Comparison of ENCODE assay signal across 18 cellular contexts in the genomic region with DNA sequence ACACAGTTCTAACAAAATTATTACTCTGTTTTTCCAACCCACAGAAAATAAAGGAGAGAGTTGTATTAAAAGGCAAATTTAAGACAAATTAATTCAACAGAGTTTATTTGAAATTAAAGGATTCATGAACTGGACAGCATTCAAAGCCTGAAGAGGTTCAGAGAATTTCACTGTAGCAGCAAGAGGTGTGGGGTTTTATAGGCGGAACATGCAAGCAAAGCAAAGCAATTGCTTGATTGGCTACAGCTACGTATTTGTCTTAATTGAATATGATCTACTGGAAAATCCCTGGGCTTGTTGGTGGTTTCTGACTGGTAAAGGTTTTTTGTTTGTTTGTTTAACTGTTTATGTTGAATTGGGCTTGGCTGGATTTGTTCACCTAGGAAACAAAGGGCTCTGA.
A peak's percentile ranks its signal among the peaks of the same experiment; 100 is the strongest.
DNase-seq lines count a peak whose midpoint lies in the region; ATAC-seq and TF ChIP-seq lines count a peak whose summit lies in the region.
"Had no signal": no experiment of that assay in that cellular context is flagged by ENCODE, and none has a peak within 500 bp of the region (broad histone marks: within the 10 kb centered on the region; RNA-seq: fewer than 3 reads in every experiment).

No MANE protein-coding gene starts in this region.

- H2BK5ac ChIP-seq in mesendoderm (ENCODE audit: low read length), result no peak overlapping the region

- no peak overlapping the region for H2BK15ac ChIP-seq in mesendoderm (replicated peaks; ENCODE audit: low read depth)

- no peaks in the 10 kb centered on the region for H3K79me1 ChIP-seq in mesendoderm (ENCODE audit: low read length)

- ATAC-seq in HG02623 (IDR thresholded peaks at IDR 0.05; ENCODE audit: unreplicated experiment), result peak; percentile 5
- ATAC-seq in HG03520 (IDR thresholded peaks at IDR 0.05; ENCODE audit: unreplicated experiment), result peak; percentile 2
- ATAC-seq: Right ventricle myocardium inferior had no signal

- peak overlapping the region; percentile 28 for H2BK120ac ChIP-seq in mesendoderm (ENCODE audit: low read depth, low read length)

- H3K79me2 ChIP-seq in mesendoderm (ENCODE audit: control insufficient read depth, insufficient read depth, low read length), result no peaks in the 10 kb centered on the region

- no peak overlapping the region for H4K8ac ChIP-seq in mesendoderm (ENCODE audit: low read depth, low read length)

- no peak overlapping the region for H2AK5ac ChIP-seq in mesendoderm (ENCODE audit: low read length)

- peaks cover 0 to 13% of the 10 kb centered on the region in 2 donors for H3K4me1 ChIP-seq in right atrium auricular region
- H3K4me1 ChIP-seq in left ventricle myocardium inferior, result peaks cover 11% of the 10 kb centered on the region
- peaks cover 7% of the 10 kb centered on the region for H3K4me1 ChIP-seq in mesendoderm (ENCODE audit: control insufficient read depth, low read depth, low read length)
- no peaks in the 10 kb centered on the region for H3K4me1 ChIP-seq in prostate gland (replicated peaks)

- no peak overlapping the region for H4K5ac ChIP-seq in mesendoderm (ENCODE audit: low read length)

- H3K4ac ChIP-seq in mesendoderm (ENCODE audit: low read depth, low read length), result no peak overlapping the region

- intact Hi-C loops in left ventricle myocardium inferior (cut with micrococcal nuclease), result no loop called here
- intact Hi-C loops in prostate gland (cut with DNase I), result no loop called here

- H3K36me3 ChIP-seq in right atrium auricular region (peaks cover 9% of the 10 kb centered on the region), left ventricle myocardium inferior (no peaks in the 10 kb centered on the region), mesendoderm (ENCODE audit: control insufficient read depth, insufficient read depth, low read length) (no peaks in the 10 kb centered on the region), prostate gland (no peaks in the 10 kb centered on the region)

- WGBS in mesendoderm (ENCODE audit: extremely low coverage, insufficient coverage, low lambda C conversion rate), result no CpG with 5 or more reads among the region's 2 CpGs
- 97% methylated on average over 2 of the region's 2 CpGs for WGBS in prostate gland

- H3K18ac ChIP-seq in mesendoderm (ENCODE audit: low read length), result no peak overlapping the region

- H3K9ac ChIP-seq in mesendoderm (ENCODE audit: low read length), result no peak overlapping the region

- H3K27ac ChIP-seq in right atrium auricular region (peak overlapping the region; percentile 71 to 93), left ventricle myocardium inferior (replicated peaks) (no peak overlapping the region), mesendoderm (ENCODE audit: low read depth, low read length) (no peak overlapping the region), prostate gland (no peak overlapping the region)
- H3K27ac ChIP-seq: 22Rv1 had no signal

- no peak overlapping the region for H3K4me2 ChIP-seq in mesendoderm (ENCODE audit: low read length)

- no peak overlapping the region for H3K23ac ChIP-seq in mesendoderm (ENCODE audit: low read length)

- no peak for TF ChIP-seq CTCF in right atrium auricular region (IDR thresholded peaks at IDR 0.05)
- no peak for TF ChIP-seq CTCF in left ventricle myocardium inferior (IDR thresholded peaks at IDR 0.05; ENCODE audit: borderline replicate concordance)
- no peak for TF ChIP-seq CTCF in prostate gland (IDR thresholded peaks at IDR 0.05)

- no peak for DNase-seq in right atrium auricular region (ENCODE audit: low spot score)
- no peak for DNase-seq in left ventricle myocardium inferior
- DNase-seq in mesendoderm, result no peak
- no peak for DNase-seq in activated CD4-positive, CD25-positive, alpha-beta regulatory T cell treated with anti-CD3 and anti-CD28 coated beads, Interleukin-2, amount 50 U/mL, for 72 hours
- no peak for DNase-seq in activated gamma-delta T cell (lab: John Stamatoyannopoulos, UW)
- no peak for DNase-seq in prostate gland (ENCODE audit: low spot score)
- DNase-seq: DMS 273 treated with DMSO at 0.1 percent for 48 hours; GDM1; H7; NCI-H1092 treated with DMSO at 0.1 percent for 48 hours; NCI-H2081; NCI-H2171 treated with DMSO at 0.1 percent for 48 hours; NCI-H446 treated with DMSO at 0.1 percent for 48 hours; NK-92 treated with Interleukin-12 subunit alpha and Interleukin-12 subunit beta, amount 100 ng/mL, for 24 hours had no signal

- no peak for TF ChIP-seq POLR2A in prostate gland (IDR thresholded peaks at IDR 0.05)

- H3K9me3 ChIP-seq in right atrium auricular region (no peaks in the 10 kb centered on the region), left ventricle myocardium inferior (replicated peaks) (peaks cover 5% of the 10 kb centered on the region), prostate gland (no peaks in the 10 kb centered on the region)

- no peaks in the 10 kb centered on the region for H3K27me3 ChIP-seq in right atrium auricular region
- H3K27me3 ChIP-seq in left ventricle myocardium inferior (ENCODE audit: low read depth), result no peaks in the 10 kb centered on the region
- no peaks in the 10 kb centered on the region for H3K27me3 ChIP-seq in mesendoderm (ENCODE audit: insufficient read depth, low read length, poor library complexity)
- H3K27me3 ChIP-seq in prostate gland (replicated peaks; ENCODE audit: insufficient read depth), result no peaks in the 10 kb centered on the region

- H3K56ac ChIP-seq in mesendoderm (ENCODE audit: low read length), result no peak overlapping the region

- H3K4me3 ChIP-seq in right atrium auricular region, result no peak overlapping the region
- H3K4me3 ChIP-seq in left ventricle myocardium inferior, result no peak overlapping the region
- H3K4me3 ChIP-seq in mesendoderm (ENCODE audit: low read length), result no peak overlapping the region
- H3K4me3 ChIP-seq in prostate gland, result no peak overlapping the region

Comparison
In these comparisons a context has a peak if more than half of its experiments do, and no peak if none do; other contexts are left out.
1. H3K27ac ChIP-seq: peak in right atrium auricular region (2 of 2); none in left ventricle myocardium inferior (single experiment), mesendoderm (single experiment) and prostate gland (0 of 2).